16 cellular contexts compared by ENCODE assay signal in the genomic region with DNA sequence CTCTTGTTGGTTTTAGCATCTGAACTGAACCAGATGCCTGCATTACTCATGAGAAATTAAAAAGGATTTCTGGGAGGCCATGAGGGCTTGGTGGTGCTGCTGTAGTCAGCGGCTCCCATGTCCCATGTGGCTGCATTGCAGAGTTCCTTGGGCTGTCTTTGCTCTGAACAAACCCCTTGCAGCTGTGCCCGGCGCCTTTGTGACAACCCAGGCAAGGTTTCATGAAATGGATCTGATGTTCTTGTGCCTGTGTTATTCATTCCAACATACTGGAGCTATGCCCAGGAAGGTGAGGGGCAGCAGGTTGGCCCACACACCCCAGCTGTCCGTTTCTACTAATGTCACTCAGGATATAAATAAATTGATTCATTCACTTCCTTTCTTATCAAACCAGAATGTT. TPM values are rescaled to one million over a fixed set of nuclear protein-coding genes. Genes with fewer than 3 reads are reported as not detected.
DNase-seq lines count a peak whose midpoint lies in the region; ATAC-seq and TF ChIP-seq lines count a peak whose summit lies in the region.
"Had no signal": no experiment of that assay in that cellular context is flagged by ENCODE, and none has a peak within 500 bp of the region (broad histone marks: within the 10 kb centered on the region; RNA-seq: fewer than 3 reads in every experiment).

No MANE protein-coding gene starts in this region.

- WGBS in body of pancreas, 2 donors: 42 to 46% methylated on average over 4 of the region's 4 CpGs

- no peaks in the 10 kb centered on the region for H3K36me3 ChIP-seq in body of pancreas (replicated peaks in 1 of 2; ENCODE audit: insufficient read depth in 1 of 2, low read depth in 2 of 2)
- H3K36me3 ChIP-seq in left ventricle myocardium inferior: no peaks in the 10 kb centered on the region
- H3K36me3 ChIP-seq: ascending aorta, ovary had no signal

- DNase-seq in LHCN-M2 (ENCODE audit: low read depth) (peak; percentile 91), body of pancreas (peak in 3 of 4 donors; percentile 15 to 58 (median 47)), left ventricle myocardium inferior (no peak), skeletal muscle cell (ENCODE audit: low read depth) (peak; percentile 56), left colon (no peak), cerebellum (ENCODE audit: low spot score) (no peak), HuH-7.5 (ENCODE audit: low spot score) (no peak)
- DNase-seq: activated naive CD4-positive, alpha-beta T cell; Caco-2; NCI-H1436 treated with DMSO at 0.1 percent for 48 hours; ovary; stimulated activated CD8-positive, alpha-beta memory T cell treated with anti-CD3 and anti-CD28 coated beads, Interleukin-4, amount 100 ng/mL, for 48 hours; SW 1271 had no signal

- intact Hi-C loops in body of pancreas (cut with DNase I) (no loop called here), left ventricle myocardium inferior (cut with micrococcal nuclease) (no loop called here), left colon (cut with DNase I, micrococcal nuclease) (no loop called here)

- ATAC-seq in body of pancreas: peak; percentile 18
- no peak for ATAC-seq in left colon

- no peak overlapping the region for H3K4me3 ChIP-seq in body of pancreas
- no peak overlapping the region for H3K4me3 ChIP-seq in left ventricle myocardium inferior
- H3K4me3 ChIP-seq in skeletal muscle cell (ENCODE audit: low read depth, low read length): no peak overlapping the region
- H3K4me3 ChIP-seq: ascending aorta, coronary artery, ovary, suprapubic skin had no signal

- H3K4me1 ChIP-seq in body of pancreas: peaks cover 5% of the 10 kb centered on the region
- peaks cover 14% of the 10 kb centered on the region for H3K4me1 ChIP-seq in left ventricle myocardium inferior
- H3K4me1 ChIP-seq: ascending aorta, Caco-2, suprapubic skin had no signal

- H3K27me3 ChIP-seq in body of pancreas (no peaks in the 10 kb centered on the region), left ventricle myocardium inferior (ENCODE audit: low read depth) (no peaks in the 10 kb centered on the region)
- H3K27me3 ChIP-seq: ascending aorta, ovary, suprapubic skin had no signal

- TF ChIP-seq POLR2A in body of pancreas (IDR thresholded peaks at IDR 0.05): no peak

- H3K9me3 ChIP-seq in body of pancreas (no peaks in the 10 kb centered on the region), left ventricle myocardium inferior (replicated peaks) (no peaks in the 10 kb centered on the region)
- H3K9me3 ChIP-seq: ascending aorta, Caco-2, ovary, suprapubic skin had no signal

- TF ChIP-seq CTCF in body of pancreas (IDR thresholded peaks at IDR 0.05) (no peak), left ventricle myocardium inferior (IDR thresholded peaks at IDR 0.05; ENCODE audit: borderline replicate concordance) (no peak)

- H3K27ac ChIP-seq in body of pancreas: no peak overlapping the region
- peak overlapping the region; percentile 46 for H3K27ac ChIP-seq in left ventricle myocardium inferior (replicated peaks)
- H3K27ac ChIP-seq: ascending aorta, coronary artery, ovary, suprapubic skin had no signal

RNA-seq across cellular contexts. Expression of gene TGFB3, which starts 40.8 kb away (rescaled TPM):
- total RNA-seq in LHCN-M2 (2014; rRNA removed) (2.4 and 3.2 TPM in 2 replicates), body of pancreas (10 to 100 TPM; 23.6 to 30.7 TPM), left ventricle myocardium inferior (27.2 TPM), left colon (1 to 10 TPM; 4.5 to 5.9 TPM), cerebellum (23.0 TPM)
- 1.9 TPM for polyA plus RNA-seq in LHCN-M2 (2012)

RNA-seq across cellular contexts. Expression of gene IFT43, which starts 44.5 kb away (rescaled TPM):
- 24.7 and 35.0 TPM in 2 replicates for total RNA-seq in LHCN-M2 (2014; rRNA removed)
- polyA plus RNA-seq in LHCN-M2 (2012): 47.6 TPM
- 10 to 100 TPM; 15.0 to 18.5 TPM for total RNA-seq in body of pancreas
- 29.8 TPM for total RNA-seq in left ventricle myocardium inferior
- total RNA-seq in left colon: 10 to 100 TPM; 25.9 to 27.3 TPM
- total RNA-seq in cerebellum: 26.3 TPM

Comparison
In these comparisons a context has a peak if more than half of its experiments do, and no peak if none do; other contexts are left out.
1. DNase-seq: peak in LHCN-M2 (single experiment), body of pancreas (3 of 4) and skeletal muscle cell (single experiment); none in left ventricle myocardium inferior (single experiment), left colon (0 of 2), cerebellum (single experiment) and HuH-7.5 (single experiment).